22 cellular contexts compared by ENCODE assay signal in genomic region chr16:49785970-49786369, GRCh38.
DNase-seq lines count a peak whose midpoint lies in the region; ATAC-seq and TF ChIP-seq lines count a peak whose summit lies in the region.
"Had no signal": no experiment of that assay in that cellular context is flagged by ENCODE, and none has a peak within 500 bp of the region (broad histone marks: within the 10 kb centered on the region; RNA-seq: fewer than 3 reads in every experiment).

No MANE protein-coding gene starts in this region.

- H3K4me3 Mint-ChIP-seq in glutamatergic neuron (ENCODE audit: unreplicated experiment) = no peak overlapping the region
- H3K4me3 Mint-ChIP-seq in stimulated activated memory B cell treated with anti-CD40 and anti-IgM and Interleukin-4, amounts not matched to agents 10 μg/mL and 1 μg/mL and 100 μg/mL, for 72 hours = no peak overlapping the region
- H3K4me3 Mint-ChIP-seq: CD14-positive monocyte; CD4-positive, alpha-beta T cell; CD8-positive, alpha-beta memory T cell had no signal

- peak; percentile 5 for ATAC-seq in stimulated activated memory B cell treated with anti-CD40 and anti-IgM and Interleukin-4, amounts not matched to agents 10 μg/mL and 1 μg/mL and 100 μg/mL, for 72 hours
- ATAC-seq in aorta (ENCODE audit: low FRiP score) = no peak
- ATAC-seq: A549, GM12878 had no signal

- H3K4me3 ChIP-seq in HEK293 (ENCODE audit: low read depth, low read length) (no peak overlapping the region), aorta (ENCODE audit: low read length in 2 of 2) (no peak overlapping the region)
- H3K4me3 ChIP-seq: A549; BLaER1 treated with 17β-estradiol and CSF1 and Interleukin-3, amounts not matched to agents 10 nM and 100 nM; GM12878 had no signal

- POLR2A ChIA-PET in HEK293 (lab: Yijun Ruan, JAX) = no interaction called here

- no peaks in the 10 kb centered on the region for H3K4me1 ChIP-seq in HEK293 (ENCODE audit: control insufficient read depth, insufficient read depth, low read length)
- H3K4me1 ChIP-seq in aorta (ENCODE audit: control insufficient read depth in 1 of 2, insufficient read depth in 2 of 2, low read length in 2 of 2) = peaks cover 0 to 3% of the 10 kb centered on the region in 2 donors
- H3K4me1 ChIP-seq: A549, BE2C had no signal

- DNase-seq in glutamatergic neuron = no peak
- DNase-seq in aorta = no peak
- DNase-seq in NCI-H1092 treated with DMSO at 0.1 percent for 48 hours (lab: John Stamatoyannopoulos, UW) = no peak
- no peak for DNase-seq in NCI-H345 treated with DMSO at 0.1 percent for 48 hours (lab: John Stamatoyannopoulos, UW; ENCODE audit: unreplicated experiment)
- DNase-seq: 8988T; ACHN; AML-193; BE2C; CD4-positive, alpha-beta T cell; CD8-positive, alpha-beta memory T cell; DMS 273 treated with DMSO at 0.1 percent for 48 hours; DMS79; EL; GDM1; GOT3; HCEC 1CT had no signal

- no peak for TF ChIP-seq CTCF in HEK293 (tag by site-specific recombination; IDR thresholded peaks at IDR 0.05)
- no peak for TF ChIP-seq CTCF in glutamatergic neuron (IDR thresholded peaks at IDR 0.05; ENCODE audit: partially characterized antibody, unreplicated experiment)

- no peak overlapping the region for H3K27ac ChIP-seq in HEK293 (ENCODE audit: extremely low read depth, low read depth, low read length)
- H3K27ac ChIP-seq in aorta (ENCODE audit: low read depth in 1 of 2, low read length in 2 of 2) = no peak overlapping the region
- H3K27ac ChIP-seq: A549; BLaER1 treated with 17β-estradiol and CSF1 and Interleukin-3, amounts not matched to agents 10 nM and 100 nM had no signal

- H3K27me3 Mint-ChIP-seq in glutamatergic neuron (ENCODE audit: unreplicated experiment) = peaks cover 2% of the 10 kb centered on the region
- H3K27me3 Mint-ChIP-seq in stimulated activated memory B cell treated with anti-CD40 and anti-IgM and Interleukin-4, amounts not matched to agents 10 μg/mL and 1 μg/mL and 100 μg/mL, for 72 hours = no peaks in the 10 kb centered on the region
- H3K27me3 Mint-ChIP-seq: CD4-positive, alpha-beta T cell had no signal

- CTCF ChIA-PET in HEK293 (lab: Yijun Ruan, JAX) = no interaction called here

- H3K36me3 ChIP-seq in HEK293 (ENCODE audit: control insufficient read depth in 2 of 2, insufficient read depth in 1 of 2, low read length in 2 of 2) = no peaks in the 10 kb centered on the region
- no peaks in the 10 kb centered on the region for H3K36me3 ChIP-seq in aorta (ENCODE audit: control insufficient read depth in 1 of 2, insufficient read depth in 2 of 2, low read length in 1 of 2)

- no peaks in the 10 kb centered on the region for H3K36me3 Mint-ChIP-seq in glutamatergic neuron (ENCODE audit: unreplicated experiment)
- H3K36me3 Mint-ChIP-seq in stimulated activated memory B cell treated with anti-CD40 and anti-IgM and Interleukin-4, amounts not matched to agents 10 μg/mL and 1 μg/mL and 100 μg/mL, for 72 hours = no peaks in the 10 kb centered on the region
- H3K36me3 Mint-ChIP-seq: CD14-positive monocyte; CD8-positive, alpha-beta memory T cell had no signal

- intact Hi-C loops in aorta (cut with DNase I) = loop anchor here (5.0 kb wide), 1 partner anchor 46 kb away; no protein-coding TSS in a partner anchor

- peaks cover 19% of the 10 kb centered on the region for H3K4me1 Mint-ChIP-seq in glutamatergic neuron (ENCODE audit: low read depth, unreplicated experiment)
- H3K4me1 Mint-ChIP-seq in stimulated activated memory B cell treated with anti-CD40 and anti-IgM and Interleukin-4, amounts not matched to agents 10 μg/mL and 1 μg/mL and 100 μg/mL, for 72 hours = no peaks in the 10 kb centered on the region
- H3K4me1 Mint-ChIP-seq: CD14-positive monocyte; CD8-positive, alpha-beta memory T cell had no signal

- WGBS in aorta, 2 donors = 93 to 97% methylated on average over 11 of the region's 11 CpGs

- H3K9me3 Mint-ChIP-seq in glutamatergic neuron (ENCODE audit: unreplicated experiment) = peaks cover 1% of the 10 kb centered on the region
- peaks cover 4% of the 10 kb centered on the region for H3K9me3 Mint-ChIP-seq in stimulated activated memory B cell treated with anti-CD40 and anti-IgM and Interleukin-4, amounts not matched to agents 10 μg/mL and 1 μg/mL and 100 μg/mL, for 72 hours
- H3K9me3 Mint-ChIP-seq: CD4-positive, alpha-beta T cell; CD8-positive, alpha-beta memory T cell had no signal

- H3K9me3 ChIP-seq in HEK293 (ENCODE audit: control insufficient read depth, insufficient read depth, low read depth, low read length) = no peaks in the 10 kb centered on the region
- no peaks in the 10 kb centered on the region for H3K9me3 ChIP-seq in aorta (ENCODE audit: control insufficient read depth, low read length)
- H3K9me3 ChIP-seq: A549; BE2C; BLaER1 treated with 17β-estradiol and CSF1 and Interleukin-3, amounts not matched to agents 10 nM and 100 nM had no signal

- H3K27ac Mint-ChIP-seq in glutamatergic neuron (ENCODE audit: unreplicated experiment) = peak overlapping the region; percentile 66
- no peak overlapping the region for H3K27ac Mint-ChIP-seq in stimulated activated memory B cell treated with anti-CD40 and anti-IgM and Interleukin-4, amounts not matched to agents 10 μg/mL and 1 μg/mL and 100 μg/mL, for 72 hours
- H3K27ac Mint-ChIP-seq: CD14-positive monocyte; CD4-positive, alpha-beta T cell had no signal

- H3K27me3 ChIP-seq in aorta (ENCODE audit: control insufficient read depth in 1 of 2, insufficient read depth in 2 of 2, low read length in 1 of 2) = no peaks in the 10 kb centered on the region
- H3K27me3 ChIP-seq: BE2C; BLaER1 treated with 17β-estradiol and CSF1 and Interleukin-3, amounts not matched to agents 10 nM and 100 nM had no signal

TF ChIP-seq in HEK293, 187 proteins besides CTCF, POLR2A, EP300 and RAD21:
- TF ChIP-seq ZNF623 (tag by site-specific recombination; IDR thresholded peaks at IDR 0.05) (no peak), ZFHX2 (tag by site-specific recombination; conservative IDR thresholded peaks at IDR 0.05) (peak; percentile 60), ZNF510 (tag by site-specific recombination; IDR thresholded peaks at IDR 0.05; ENCODE audit: insufficient replicate concordance) (no peak), GLIS1 (tag by site-specific recombination; IDR thresholded peaks at IDR 0.05) (no peak), ELK4 (IDR thresholded peaks at IDR 0.05; ENCODE audit: borderline replicate concordance, low read depth, low read length) (no peak), ZNF585B (tag by site-specific recombination; IDR thresholded peaks at IDR 0.05) (no peak), ZNF677 (tag by site-specific recombination; IDR thresholded peaks at IDR 0.05) (no peak), ZNF571 (tag by site-specific recombination; IDR thresholded peaks at IDR 0.05) (no peak), MYNN (tag by site-specific recombination; IDR thresholded peaks at IDR 0.05; ENCODE audit: borderline replicate concordance) (no peak), ZNF48 (tag by site-specific recombination; IDR thresholded peaks at IDR 0.05) (no peak), ZBTB8A (tag by site-specific recombination; IDR thresholded peaks at IDR 0.05) (no peak), GLI2 (tag by site-specific recombination; IDR thresholded peaks at IDR 0.05; ENCODE audit: borderline replicate concordance, low read depth) (no peak), EGR2 (tag by site-specific recombination; IDR thresholded peaks at IDR 0.05; ENCODE audit: low read depth) (peak; percentile 62)
